Comparison of ENCODE assay signal across 1 cellular context in genomic region chr21:44987301-44987885, GRCh38.
TF ChIP-seq lines count a peak whose summit lies in the region.

No MANE protein-coding gene starts in this region.

TF ChIP-seq in IMR-90, 13 proteins besides CTCF, POLR2A, EP300 and RAD21 (continued from another document):
- no peak for TF ChIP-seq MAFK (IDR thresholded peaks at IDR 0.05; ENCODE audit: low read depth, low read length)
- no peak for TF ChIP-seq FOS (IDR thresholded peaks at IDR 0.05; ENCODE audit: low read depth, low read length)
